In the genomic region with DNA sequence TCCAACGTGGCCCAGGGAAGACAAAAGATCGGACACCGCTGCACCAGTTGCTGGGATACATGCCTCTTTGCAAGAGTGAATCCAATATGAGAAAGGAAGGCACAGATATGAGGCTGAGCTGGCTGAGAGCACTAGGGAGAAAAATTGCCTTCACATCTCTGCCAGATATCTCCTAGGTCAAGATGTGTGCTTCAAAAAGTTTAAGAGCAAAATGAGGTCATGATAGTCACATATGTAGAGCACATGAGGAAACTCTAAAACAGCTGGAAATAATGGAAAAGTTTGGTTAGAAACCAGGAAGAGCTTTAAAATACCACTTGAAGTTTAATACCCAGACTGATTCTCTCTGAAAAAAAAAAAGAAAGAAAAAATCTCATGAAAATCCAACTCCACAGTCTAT, we compare ENCODE assay signal across 1 cellular context.
TF ChIP-seq lines count a peak whose summit lies in the region.

No MANE protein-coding gene starts in this region.

TF ChIP-seq in H1, 55 proteins besides CTCF, POLR2A, EP300 and RAD21:
- TF ChIP-seq POU5F1 (IDR thresholded peaks at IDR 0.05; ENCODE audit: low read depth, low read length) (no peak), RBBP5 (IDR thresholded peaks at IDR 0.05; ENCODE audit: borderline replicate concordance, low read depth, low read length) (no peak), ASH2L (IDR thresholded peaks at IDR 0.05; ENCODE audit: low read length) (no peak), CHD1 (IDR thresholded peaks at IDR 0.05; ENCODE audit: low read depth, low read length) (no peak), KDM1A (IDR thresholded peaks at IDR 0.05; ENCODE audit: borderline replicate concordance, low read length) (no peak), TAF1 (IDR thresholded peaks at IDR 0.05; ENCODE audit: low read depth, low read length) (no peak), SUZ12 (IDR thresholded peaks at IDR 0.05; ENCODE audit: low read length) (no peak), ZNF274 (IDR thresholded peaks at IDR 0.05; ENCODE audit: borderline replicate concordance, extremely low read depth, low read length) (no peak), NRF1 (IDR thresholded peaks at IDR 0.05; ENCODE audit: low read depth, low read length) (no peak), TEAD4 (IDR thresholded peaks at IDR 0.05; ENCODE audit: low read depth, low read length) (no peak), SIN3A (conservative IDR thresholded peaks at IDR 0.05 in 1 of 2, IDR thresholded peaks at IDR 0.05 in 1 of 2; ENCODE audit: low read depth in 1 of 2, low read length in 2 of 2) (no peak)
- TF ChIP-seq, protein P1, sequence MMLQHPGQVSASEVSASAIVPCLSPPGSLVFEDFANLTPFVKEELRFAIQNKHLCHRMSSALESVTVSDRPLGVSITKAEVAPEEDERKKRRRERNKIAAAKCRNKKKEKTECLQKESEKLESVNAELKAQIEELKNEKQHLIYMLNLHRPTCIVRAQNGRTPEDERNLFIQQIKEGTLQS (IDR thresholded peaks at IDR 0.05; ENCODE audit: insufficient read depth, low read depth, low read length): no peak
- TF ChIP-seq, protein P2, sequence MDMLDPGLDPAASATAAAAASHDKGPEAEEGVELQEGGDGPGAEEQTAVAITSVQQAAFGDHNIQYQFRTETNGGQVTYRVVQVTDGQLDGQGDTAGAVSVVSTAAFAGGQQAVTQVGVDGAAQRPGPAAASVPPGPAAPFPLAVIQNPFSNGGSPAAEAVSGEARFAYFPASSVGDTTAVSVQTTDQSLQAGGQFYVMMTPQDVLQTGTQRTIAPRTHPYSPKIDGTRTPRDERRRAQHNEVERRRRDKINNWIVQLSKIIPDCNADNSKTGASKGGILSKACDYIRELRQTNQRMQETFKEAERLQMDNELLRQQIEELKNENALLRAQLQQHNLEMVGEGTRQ (IDR thresholded peaks at IDR 0.05; ENCODE audit: low read length): no peak
TF ChIP-seq in H1: peak in this region for 0.
